Comparison of ENCODE assay signal across 8 cellular contexts in the genomic region with DNA sequence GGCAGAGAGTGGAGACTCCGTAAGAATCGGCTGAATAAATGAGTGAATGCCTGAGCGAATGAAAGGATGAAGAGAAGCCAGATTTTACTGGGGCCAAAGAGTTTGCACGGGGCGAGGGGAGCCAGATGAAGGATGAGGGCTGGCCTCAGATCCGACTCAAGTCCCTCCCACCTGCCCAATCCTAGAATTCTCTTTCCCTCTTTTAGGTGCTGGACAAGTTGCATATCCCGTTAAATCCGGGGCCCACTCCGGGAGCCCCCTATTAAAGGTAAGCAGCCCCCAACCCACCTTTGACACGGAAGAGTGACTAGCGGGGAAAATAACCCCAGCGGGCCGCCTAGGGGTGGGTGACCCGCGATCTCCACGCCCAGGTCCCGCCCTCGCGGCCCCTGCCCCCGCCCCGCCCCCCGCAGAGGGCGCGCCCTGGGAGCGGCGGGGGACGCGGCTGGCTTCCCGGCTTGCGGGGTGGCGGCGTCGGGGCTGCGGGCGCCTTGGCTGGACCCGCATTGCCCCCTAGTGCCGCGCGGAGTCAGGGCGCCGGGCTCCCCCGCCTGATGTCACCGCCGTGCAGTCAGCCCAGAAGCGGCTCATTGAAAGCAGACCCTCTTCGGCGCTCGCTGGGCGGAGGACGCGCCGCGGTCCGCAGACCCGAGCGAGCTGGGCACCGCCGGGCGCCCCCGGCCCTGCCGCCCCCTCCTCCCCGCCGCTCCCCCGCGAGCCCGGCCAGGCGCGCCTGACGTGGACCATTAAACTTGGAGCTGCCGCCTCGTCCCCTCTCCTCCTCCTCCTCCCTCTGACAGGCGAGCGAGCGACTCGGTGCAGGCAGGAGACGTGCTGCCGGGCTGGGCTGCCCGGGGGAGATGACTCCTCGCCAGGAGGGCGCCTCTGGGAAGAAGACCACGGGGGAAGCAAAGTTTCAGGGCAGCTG. TPM values are rescaled to one million over a fixed set of nuclear protein-coding genes. Genes with fewer than 3 reads are reported as not detected.
DNase-seq lines count a peak whose midpoint lies in the region; ATAC-seq and TF ChIP-seq lines count a peak whose summit lies in the region.

A gene (plus strand): TSS at position 570 of the 928 bp plus-strand sequence. CDS start 424 bp downstream, outside the sequence.

- H3K36me3 ChIP-seq in ES-I3 (ENCODE audit: insufficient read depth, low read length) = no peaks in the 10 kb centered on the region
- H3K36me3 ChIP-seq in SJSA1 = no peaks in the 10 kb centered on the region
- H3K36me3 ChIP-seq in adrenal gland (replicated peaks in 1 of 2) = no peaks in the 10 kb centered on the region

- H3K4me3 ChIP-seq in SJSA1 (peak within 1 kb of the TSS; percentile 49), adrenal gland (peak within 1 kb of the TSS in 1 of 4 donors; percentile 48), right cardiac atrium (ENCODE audit: low read length) (peak within 1 kb of the TSS; percentile 69)

- H3K27me3 ChIP-seq in SJSA1 (replicated peaks) (no peaks in the 10 kb centered on the region), adrenal gland (peaks cover 6% of the 10 kb centered on the region), right cardiac atrium (ENCODE audit: control insufficient read depth, insufficient read depth) (no peaks in the 10 kb centered on the region)

- H3K9ac ChIP-seq in ES-I3 (ENCODE audit: low read depth, low read length) = peak within 1 kb of the TSS; percentile 76

- peak; percentile 60 to 92 for DNase-seq in SJSA1 (ENCODE audit: low read depth in 1 of 2, low spot score in 2 of 2)
- DNase-seq in adrenal gland = peak; percentile 30 to 68 (median 61)
- peak; percentile 76 to 90 (median 90) for DNase-seq in right cardiac atrium
- peak; percentile 73 for DNase-seq in retina
- no peak for DNase-seq in NCI-H510A (lab: John Stamatoyannopoulos, UW)

- peak within 1 kb of the TSS; percentile 44 for H3K27ac ChIP-seq in SJSA1
- peak within 1 kb of the TSS in 3 of 5 donors; percentile 57 to 88 (median 61) for H3K27ac ChIP-seq in adrenal gland
- no peak within 1 kb of the TSS for H3K27ac ChIP-seq in right cardiac atrium (ENCODE audit: low read length)

- ATAC-seq in HG02759 (IDR thresholded peaks at IDR 0.05; ENCODE audit: unreplicated experiment) (peak; percentile 85), right cardiac atrium (peak; percentile 90 to 92), HG02571 (IDR thresholded peaks at IDR 0.05; ENCODE audit: unreplicated experiment) (no peak)

- WGBS in adrenal gland, 4 donors = 2 to 11% (median 4%) methylated on average over 16 to 81 of the region's 81 CpGs
- under 1% methylated on average over 81 of the region's 81 CpGs for WGBS in right cardiac atrium

- TF ChIP-seq POLR2A in adrenal gland (IDR thresholded peaks at IDR 0.05) = no peak

- intact Hi-C loops in adrenal gland (cut with DNase I) = loop anchor here (5.0 to 10.0 kb wide), 3 partner anchors 399 to 474 kb away; no protein-coding TSS in a partner anchor
- intact Hi-C loops in right cardiac atrium (cut with DNase I) = loop anchor here in 2 of 4 donors (5.0 to 10.0 kb wide), 2 partner anchors 399 to 471 kb away; no protein-coding TSS in a partner anchor

- H3K4me1 ChIP-seq in ES-I3 (ENCODE audit: insufficient read depth, low read length) (peaks cover 12% of the 10 kb centered on the region), SJSA1 (replicated peaks) (peaks cover 58% of the 10 kb centered on the region), adrenal gland (replicated peaks in 1 of 2) (peaks cover 9 to 22% of the 10 kb centered on the region in 2 donors), right cardiac atrium (ENCODE audit: control insufficient read depth, insufficient read depth, low read length) (no peaks in the 10 kb centered on the region)

- peak in 4 of 6 experiments; percentile 17 to 80 (median 66) for TF ChIP-seq CTCF in adrenal gland (IDR thresholded peaks at IDR 0.05)

- H3K9me3 ChIP-seq in ES-I3 (ENCODE audit: control insufficient read depth, insufficient read depth, low read length) (no peaks in the 10 kb centered on the region), SJSA1 (replicated peaks) (no peaks in the 10 kb centered on the region), adrenal gland (replicated peaks in 1 of 3) (no peaks in the 10 kb centered on the region), right cardiac atrium (ENCODE audit: control insufficient read depth, low read length) (no peaks in the 10 kb centered on the region)

RNA-seq across cellular contexts. Expression of the gene that starts here (rescaled TPM):
- total RNA-seq in SJSA1 (2014; rRNA removed; shearing (Covaris generic)) = 2.8 and 4.4 TPM in 2 replicates
- 10 to 100 TPM in 1 of 8 donors, 1 to 10 TPM in 7; 1.5 to 12.1 (median 5.0) TPM for total RNA-seq in adrenal gland
- polyA plus RNA-seq in adrenal gland = 1 to 10 TPM in 2 of 3 donors, under 1 TPM in 1; 0.67 to 1.8 (median 1.6) TPM
- total RNA-seq in right cardiac atrium = 1 to 10 TPM; 2.0 to 3.6 (median 2.5) TPM
- polyA plus RNA-seq in right cardiac atrium = 1.3 TPM
